In the genomic region with DNA sequence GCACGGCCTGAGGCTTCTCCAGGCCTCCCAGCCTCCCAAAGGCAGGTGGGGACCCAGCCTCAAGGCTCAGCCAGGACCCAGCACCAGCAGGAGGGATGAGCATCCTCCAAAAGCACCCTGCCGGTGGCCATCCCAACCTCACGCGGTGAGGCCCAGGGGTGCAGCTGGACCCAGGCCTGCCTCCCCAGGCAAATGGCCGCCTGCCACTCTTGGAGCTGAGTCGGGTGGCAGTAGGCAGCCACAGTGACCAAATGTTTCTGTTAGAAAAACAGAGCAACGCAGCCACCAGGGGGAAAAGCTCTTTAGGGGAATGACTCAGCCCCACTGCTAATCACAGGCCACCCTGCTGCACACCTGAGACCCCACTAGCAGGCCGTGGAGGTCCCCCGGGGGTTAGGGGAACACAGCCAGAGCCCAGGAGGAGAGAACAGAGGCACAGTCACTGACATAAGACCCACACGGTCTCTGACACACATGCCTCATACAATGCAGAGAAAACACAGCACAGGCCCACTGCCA, we compare ENCODE assay signal across 10 cellular contexts. TPM values are rescaled to one million over a fixed set of nuclear protein-coding genes. Genes with fewer than 3 reads are reported as not detected.
DNase-seq lines count a peak whose midpoint lies in the region; ATAC-seq and TF ChIP-seq lines count a peak whose summit lies in the region.
"Had no signal": no experiment of that assay in that cellular context is flagged by ENCODE, and none has a peak within 500 bp of the region (broad histone marks: within the 10 kb centered on the region; RNA-seq: fewer than 3 reads in every experiment).

No MANE protein-coding gene starts in this region.

- ATAC-seq in SK-N-SH treated with all-trans-retinoic acid at 6 μM for 48 hours (peak; percentile 39), GM21723 (IDR thresholded peaks at IDR 0.05; ENCODE audit: unreplicated experiment) (no peak)

- no peaks in the 10 kb centered on the region for H3K27me3 ChIP-seq in rectal smooth muscle tissue (ENCODE audit: control insufficient read depth, insufficient read depth, low read length)

- DNase-seq in Daoy (ENCODE audit: low read depth) (peak; percentile 55), glutamatergic neuron (peak; percentile 68), NCI-H1930 (lab: John Stamatoyannopoulos, UW) (no peak), NOMO-1 (lab: John Stamatoyannopoulos, UW; ENCODE audit: unreplicated experiment in 2 of 2) (no peak), NCI-H526 (lab: John Stamatoyannopoulos, UW) (no peak)
- DNase-seq: activated CD4-positive, CD25-positive, alpha-beta regulatory T cell treated with anti-CD3 and anti-CD28 coated beads, Interleukin-2, amount 50 U/mL, for 72 hours; small intestine had no signal

- no peak overlapping the region for H3K9ac ChIP-seq in rectal smooth muscle tissue (ENCODE audit: low read length)

- peaks cover 27% of the 10 kb centered on the region for H3K9me3 Mint-ChIP-seq in glutamatergic neuron (ENCODE audit: unreplicated experiment)

- no peaks in the 10 kb centered on the region for H3K36me3 Mint-ChIP-seq in glutamatergic neuron (ENCODE audit: unreplicated experiment)

- H3K27ac Mint-ChIP-seq in glutamatergic neuron (ENCODE audit: unreplicated experiment), result peak overlapping the region; percentile 93

- peaks cover 17% of the 10 kb centered on the region for H3K27me3 Mint-ChIP-seq in glutamatergic neuron (ENCODE audit: unreplicated experiment)

- peak overlapping the region; percentile 57 for H3K4me3 Mint-ChIP-seq in glutamatergic neuron (ENCODE audit: unreplicated experiment)

- H3K4me3 ChIP-seq in rectal smooth muscle tissue (ENCODE audit: low read length), result no peak overlapping the region

- H3K36me3 ChIP-seq in rectal smooth muscle tissue (ENCODE audit: control insufficient read depth, insufficient read depth, low read length), result peaks cover 19% of the 10 kb centered on the region

- no peak for TF ChIP-seq CTCF in glutamatergic neuron (IDR thresholded peaks at IDR 0.05; ENCODE audit: partially characterized antibody, unreplicated experiment)

- peak overlapping the region; percentile 73 for H3K27ac ChIP-seq in rectal smooth muscle tissue (ENCODE audit: low read depth, low read length)

- H3K4me1 ChIP-seq in rectal smooth muscle tissue (ENCODE audit: control insufficient read depth, insufficient read depth, low read length), result peaks cover 29% of the 10 kb centered on the region

- H3K4me1 Mint-ChIP-seq in glutamatergic neuron (ENCODE audit: low read depth, unreplicated experiment), result peaks cover 34% of the 10 kb centered on the region

TF ChIP-seq in SK-N-SH treated with all-trans-retinoic acid at 6 μM for 48 hours, 23 proteins besides CTCF, POLR2A, EP300 and RAD21:
- TF ChIP-seq, protein P1, sequence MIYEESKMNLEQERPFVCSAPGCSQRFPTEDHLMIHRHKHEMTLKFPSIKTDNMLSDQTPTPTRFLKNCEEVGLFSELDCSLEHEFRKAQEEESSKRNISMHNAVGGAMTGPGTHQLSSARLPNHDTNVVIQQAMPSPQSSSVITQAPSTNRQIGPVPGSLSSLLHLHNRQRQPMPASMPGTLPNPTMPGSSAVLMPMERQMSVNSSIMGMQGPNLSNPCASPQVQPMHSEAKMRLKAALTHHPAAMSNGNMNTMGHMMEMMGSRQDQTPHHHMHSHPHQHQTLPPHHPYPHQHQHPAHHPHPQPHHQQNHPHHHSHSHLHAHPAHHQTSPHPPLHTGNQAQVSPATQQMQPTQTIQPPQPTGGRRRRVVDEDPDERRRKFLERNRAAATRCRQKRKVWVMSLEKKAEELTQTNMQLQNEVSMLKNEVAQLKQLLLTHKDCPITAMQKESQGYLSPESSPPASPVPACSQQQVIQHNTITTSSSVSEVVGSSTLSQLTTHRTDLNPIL (CRISPR knock-in tag; IDR thresholded peaks at IDR 0.05; ENCODE audit: low read depth), result no peak
- TF ChIP-seq ZFP3 (CRISPR knock-in tag; IDR thresholded peaks at IDR 0.05) (peak; percentile 71; the same call in 1 of the 2 replicates), TCF4 (CRISPR knock-in tag; IDR thresholded peaks at IDR 0.05; ENCODE audit: borderline replicate concordance) (no peak), GLIS3 (CRISPR knock-in tag; IDR thresholded peaks at IDR 0.05) (no peak), TOX (CRISPR knock-in tag; IDR thresholded peaks at IDR 0.05; ENCODE audit: borderline replicate concordance) (no peak)

RNA-seq across cellular contexts. Expression of a gene that starts 12.5 kb away (rescaled TPM):
- 39.1 and 43.3 TPM in 2 replicates for total RNA-seq in Daoy (2014; rRNA removed; shearing (Covaris generic))
- 212 TPM for total RNA-seq in glutamatergic neuron (ENCODE audit: unreplicated experiment)

RNA-seq across cellular contexts. Expression of a gene that starts 20.1 kb away (rescaled TPM):
- total RNA-seq in Daoy (2014; rRNA removed; shearing (Covaris generic)), result not detected in 2 replicates
- total RNA-seq in glutamatergic neuron (ENCODE audit: unreplicated experiment), result not detected

RNA-seq across cellular contexts. Expression of a gene that starts 32.0 kb away (rescaled TPM):
- total RNA-seq in Daoy (2014; rRNA removed; shearing (Covaris generic)), result not detected in 2 replicates
- total RNA-seq in glutamatergic neuron (ENCODE audit: unreplicated experiment), result not detected

Comparison
In these comparisons a context has a peak if more than half of its experiments do, and no peak if none do; other contexts are left out.
1. DNase-seq: peak in Daoy (single experiment) and glutamatergic neuron (single experiment); none in NCI-H1930 (0 of 2), NOMO-1 (0 of 2) and NCI-H526 (0 of 2).